Comparison of ENCODE assay signal across 9 cellular contexts in genomic region chr17:57004944-57005579, GRCh38. TPM values are rescaled to one million over a fixed set of nuclear protein-coding genes. Genes with fewer than 3 reads are reported as not detected.
A peak's percentile ranks its signal among the peaks of the same experiment; 100 is the strongest.
DNase-seq lines count a peak whose midpoint lies in the region; ATAC-seq and TF ChIP-seq lines count a peak whose summit lies in the region.
"Had no signal": no experiment of that assay in that cellular context is flagged by ENCODE, and none has a peak within 500 bp of the region (broad histone marks: within the 10 kb centered on the region; RNA-seq: fewer than 3 reads in every experiment).

No MANE protein-coding gene starts in this region.

- DNase-seq in foreskin keratinocyte (no peak), T-helper 9 cell (no peak), NCI-H774 (lab: John Stamatoyannopoulos, UW) (no peak)
- DNase-seq in activated CD4-positive, alpha-beta memory T cell treated with anti-CD3 and anti-CD28 coated beads, Interleukin-2, amount 10 ng/mL, durations not matched to agents 7 days and 5 days = no peak

- no peaks in the 10 kb centered on the region for H3F3A ChIP-seq in OCI-LY1 (ENCODE audit: insufficient read depth, low read length)

- TF ChIP-seq CTCF in OCI-LY1 (IDR thresholded peaks at IDR 0.05; ENCODE audit: low read length) = peak; percentile 46; the same call in 1 of the 2 replicates
- peak; percentile 20 for TF ChIP-seq CTCF in foreskin keratinocyte (conservative IDR thresholded peaks at IDR 0.05)

- POLR2A ChIA-PET in activated CD4-positive, alpha-beta memory T cell treated with anti-CD3 and anti-CD28 coated beads, Interleukin-2, amount 10 ng/mL, durations not matched to agents 7 days and 5 days (lab: Charles Lee) = no interaction called here

- H3K36me3 Mint-ChIP-seq in activated CD4-positive, alpha-beta memory T cell treated with anti-CD3 and anti-CD28 coated beads, Interleukin-2, amount 10 ng/mL, durations not matched to agents 7 days and 5 days (ENCODE audit: low read depth) = peaks cover 9% of the 10 kb centered on the region
- H3K36me3 Mint-ChIP-seq: brain had no signal

- no peak overlapping the region for H3K27ac Mint-ChIP-seq in activated CD4-positive, alpha-beta memory T cell treated with anti-CD3 and anti-CD28 coated beads, Interleukin-2, amount 10 ng/mL, durations not matched to agents 7 days and 5 days
- H3K27ac Mint-ChIP-seq: brain had no signal

- H3K4me1 ChIP-seq in BLaER1 (peaks cover 93% of the 10 kb centered on the region), OCI-LY1 (ENCODE audit: insufficient read depth, low read length, severe bottlenecking) (peaks cover 24% of the 10 kb centered on the region), foreskin keratinocyte (peaks cover 3% of the 10 kb centered on the region)

- peaks cover 52% of the 10 kb centered on the region for H3K36me3 ChIP-seq in BLaER1
- H3K36me3 ChIP-seq in OCI-LY1 (ENCODE audit: insufficient read depth, low read length) = peaks cover 21% of the 10 kb centered on the region; the same call in 1 of the 2 replicates

- ATAC-seq in GM18907 (IDR thresholded peaks at IDR 0.05; ENCODE audit: unreplicated experiment) (peak; percentile 82), HG02981 (IDR thresholded peaks at IDR 0.05; ENCODE audit: unreplicated experiment) (peak; percentile 85), foreskin keratinocyte (no peak)

- no peak overlapping the region for H2AFZ ChIP-seq in OCI-LY1 (ENCODE audit: low read length)

- H3K27me3 Mint-ChIP-seq in activated CD4-positive, alpha-beta memory T cell treated with anti-CD3 and anti-CD28 coated beads, Interleukin-2, amount 10 ng/mL, durations not matched to agents 7 days and 5 days = peaks cover 3% of the 10 kb centered on the region
- H3K27me3 Mint-ChIP-seq: brain had no signal

- no peaks in the 10 kb centered on the region for H3K9me3 Mint-ChIP-seq in activated CD4-positive, alpha-beta memory T cell treated with anti-CD3 and anti-CD28 coated beads, Interleukin-2, amount 10 ng/mL, durations not matched to agents 7 days and 5 days
- H3K9me3 Mint-ChIP-seq: brain had no signal

- peak overlapping the region; percentile 82 for H3K4me2 ChIP-seq in BLaER1
- H3K4me2 ChIP-seq in OCI-LY1 (ENCODE audit: low read length) = peak overlapping the region; percentile 29

- CTCF ChIA-PET in activated CD4-positive, alpha-beta memory T cell treated with anti-CD3 and anti-CD28 coated beads, Interleukin-2, amount 10 ng/mL, durations not matched to agents 7 days and 5 days (lab: Charles Lee) = no interaction called here

- H3K4me3 ChIP-seq in BLaER1 = peak overlapping the region; percentile 30
- H3K4me3 ChIP-seq in OCI-LY1 (ENCODE audit: low read depth, low read length, poor library complexity, severe bottlenecking) = no peak overlapping the region

- H4K20me1 ChIP-seq in BLaER1 (no peaks in the 10 kb centered on the region), OCI-LY1 (ENCODE audit: insufficient read depth, low read length) (no peaks in the 10 kb centered on the region)

- peaks cover 20% of the 10 kb centered on the region for H3K4me1 Mint-ChIP-seq in activated CD4-positive, alpha-beta memory T cell treated with anti-CD3 and anti-CD28 coated beads, Interleukin-2, amount 10 ng/mL, durations not matched to agents 7 days and 5 days

- no peaks in the 10 kb centered on the region for H3K9me3 ChIP-seq in BLaER1
- no peaks in the 10 kb centered on the region for H3K9me3 ChIP-seq in OCI-LY1 (ENCODE audit: low read length)

- H3K9ac ChIP-seq in BLaER1 = peak overlapping the region; percentile 77
- H3K9ac ChIP-seq in OCI-LY1 (ENCODE audit: low read length) = no peak overlapping the region

- H3K79me2 ChIP-seq in OCI-LY1 (ENCODE audit: insufficient read depth, low read length) = no peaks in the 10 kb centered on the region

- no peaks in the 10 kb centered on the region for H3K9me2 ChIP-seq in OCI-LY1 (ENCODE audit: low read depth, low read length)

- H3K27ac ChIP-seq in BLaER1 (peak overlapping the region; percentile 90), OCI-LY1 (ENCODE audit: low read depth, low read length, poor library complexity, severe bottlenecking) (peak overlapping the region; percentile 39), foreskin keratinocyte (no peak overlapping the region)

- no peaks in the 10 kb centered on the region for H3K27me3 ChIP-seq in BLaER1
- no peaks in the 10 kb centered on the region for H3K27me3 ChIP-seq in OCI-LY1 (ENCODE audit: insufficient read depth, low read length)
- H3K27me3 ChIP-seq in foreskin keratinocyte = no peaks in the 10 kb centered on the region

- H3K4me3 Mint-ChIP-seq in activated CD4-positive, alpha-beta memory T cell treated with anti-CD3 and anti-CD28 coated beads, Interleukin-2, amount 10 ng/mL, durations not matched to agents 7 days and 5 days = no peak overlapping the region
- H3K4me3 Mint-ChIP-seq: brain had no signal

RNA-seq across cellular contexts. Expression of gene SCPEP1, which starts 27.1 kb away (rescaled TPM):
- 29.3 and 31.6 TPM in 2 replicates for total RNA-seq in foreskin keratinocyte
- polyA plus RNA-seq in foreskin keratinocyte = 22.4 and 26.2 TPM in 2 replicates
- 10 to 100 TPM; 25.0 to 27.1 TPM for total RNA-seq in activated CD4-positive, alpha-beta memory T cell treated with anti-CD3 and anti-CD28 coated beads, Interleukin-2, amount 10 ng/mL, durations not matched to agents 7 days and 5 days

RNA-seq across cellular contexts. Expression of gene COIL, which starts 44.2 kb away (rescaled TPM):
- total RNA-seq in foreskin keratinocyte = 18.6 and 19.9 TPM in 2 replicates
- 10.2 and 11.6 TPM in 2 replicates for polyA plus RNA-seq in foreskin keratinocyte
- 10 to 100 TPM; 16.2 to 17.2 TPM for total RNA-seq in activated CD4-positive, alpha-beta memory T cell treated with anti-CD3 and anti-CD28 coated beads, Interleukin-2, amount 10 ng/mL, durations not matched to agents 7 days and 5 days
